ENCODE assay signal across 1 cellular context in genomic region chr2:38751043-38751846, GRCh38.
TF ChIP-seq lines count a peak whose summit lies in the region.

Gene SRSF7 (minus strand): TSS chr2:38751361. CDS start chr2:38751256, 105 bp downstream.

TF ChIP-seq in HepG2, 621 proteins besides CTCF, POLR2A, EP300 and RAD21 (continued from another document and continues in another):
- TF ChIP-seq ZBTB44 (CRISPR knock-in tag; IDR thresholded peaks at IDR 0.05) = peak; percentile 95
- TF ChIP-seq PTBP1 (IDR thresholded peaks at IDR 0.05; ENCODE audit: low read depth, low read length, poor library complexity, severe bottlenecking) = peak; percentile 47
- peak; percentile 74 for TF ChIP-seq HNRNPLL (IDR thresholded peaks at IDR 0.05; ENCODE audit: low read depth, low read length, poor library complexity, severe bottlenecking)
- TF ChIP-seq NRL (CRISPR knock-in tag; IDR thresholded peaks at IDR 0.05; ENCODE audit: borderline replicate concordance) = peak; percentile 89
- peak; percentile 87; the same call in 1 of the 2 replicates for TF ChIP-seq ZNF580 (CRISPR knock-in tag; IDR thresholded peaks at IDR 0.05; ENCODE audit: borderline replicate concordance, low read depth)
- peak; percentile 85 for TF ChIP-seq ZNF543 (CRISPR knock-in tag; IDR thresholded peaks at IDR 0.05)
- peak; percentile 64 for TF ChIP-seq TBL1XR1 (IDR thresholded peaks at IDR 0.05; ENCODE audit: borderline replicate concordance, low read length, partially characterized antibody)
- peak; percentile 97 for TF ChIP-seq CENPT (CRISPR knock-in tag; IDR thresholded peaks at IDR 0.05; ENCODE audit: low read depth)
- peak; percentile 99 for TF ChIP-seq ZNF781 (CRISPR knock-in tag; IDR thresholded peaks at IDR 0.05; ENCODE audit: borderline replicate concordance, not compliant biosample characterization)
- no peak for TF ChIP-seq ZBTB40 (IDR thresholded peaks at IDR 0.05)
- no peak; the same call in 1 of the 2 replicates for TF ChIP-seq ZBTB40 (CRISPR knock-in tag; IDR thresholded peaks at IDR 0.05)
- peak; percentile 94; the same call in 1 of the 2 replicates for TF ChIP-seq ZNF749 (CRISPR knock-in tag; IDR thresholded peaks at IDR 0.05; ENCODE audit: borderline replicate concordance)
- 0 out of 2 replicates have a peak, but pooled peaks have one; percentile 21 for TF ChIP-seq ZSCAN20 (CRISPR knock-in tag; IDR thresholded peaks at IDR 0.05; ENCODE audit: borderline replicate concordance)
- TF ChIP-seq FIP1L1 (IDR thresholded peaks at IDR 0.05; ENCODE audit: borderline replicate concordance, insufficient read depth, low read depth, low read length) = peak; percentile 30; the same call in 1 of the 2 replicates
- TF ChIP-seq ZFP41 (CRISPR knock-in tag; IDR thresholded peaks at IDR 0.05; ENCODE audit: borderline replicate concordance) = 0 out of 2 replicates have a peak, but pooled peaks have one; percentile 31
- peak; percentile 86 for TF ChIP-seq ZNF414 (CRISPR knock-in tag; IDR thresholded peaks at IDR 0.05)
- peak; percentile 92 for TF ChIP-seq ZNF547 (CRISPR knock-in tag; IDR thresholded peaks at IDR 0.05)
- no peak for TF ChIP-seq ZNF782 (CRISPR knock-in tag; IDR thresholded peaks at IDR 0.05; ENCODE audit: borderline replicate concordance)
- no peak for TF ChIP-seq ZNF569 (CRISPR knock-in tag; IDR thresholded peaks at IDR 0.05; ENCODE audit: borderline replicate concordance)
- 0 out of 2 replicates have a peak, but pooled peaks have one; percentile 32 for TF ChIP-seq ZNF121 (CRISPR knock-in tag; IDR thresholded peaks at IDR 0.05)
- TF ChIP-seq ZNF225 (CRISPR knock-in tag; IDR thresholded peaks at IDR 0.05) = no peak; the same call in 1 of the 2 replicates
- TF ChIP-seq SSRP1 (CRISPR knock-in tag; IDR thresholded peaks at IDR 0.05) = peak; percentile 97; the same call in 1 of the 2 replicates
- TF ChIP-seq GATAD2A (CRISPR knock-in tag; IDR thresholded peaks at IDR 0.05) = peak; percentile 79
- TF ChIP-seq ZNF570 (CRISPR knock-in tag; IDR thresholded peaks at IDR 0.05; ENCODE audit: borderline replicate concordance) = no peak
- TF ChIP-seq KDM2A (CRISPR knock-in tag; IDR thresholded peaks at IDR 0.05; ENCODE audit: borderline replicate concordance, low read depth) = peak; percentile 98
- no peak for TF ChIP-seq STAT6 (CRISPR knock-in tag; IDR thresholded peaks at IDR 0.05; ENCODE audit: borderline replicate concordance)
- TF ChIP-seq NCOR1 (IDR thresholded peaks at IDR 0.05; ENCODE audit: borderline replicate concordance, low read length) = no peak; the same call in 1 of the 2 replicates
- TF ChIP-seq SYNCRIP (IDR thresholded peaks at IDR 0.05; ENCODE audit: insufficient read depth, low read depth, low read length) = no peak
- peak; percentile 92; the same call in 1 of the 2 replicates for TF ChIP-seq ZNF501 (CRISPR knock-in tag; IDR thresholded peaks at IDR 0.05)
- peak; percentile 65; the same call in 1 of the 2 replicates for TF ChIP-seq HMG20B (CRISPR knock-in tag; conservative IDR thresholded peaks at IDR 0.05)
- no peak for TF ChIP-seq ZNF318 (CRISPR knock-in tag; IDR thresholded peaks at IDR 0.05)
- no peak for TF ChIP-seq ZNF652 (CRISPR knock-in tag; IDR thresholded peaks at IDR 0.05; ENCODE audit: borderline replicate concordance, low read depth)
- TF ChIP-seq FOXJ3 (CRISPR knock-in tag; IDR thresholded peaks at IDR 0.05; ENCODE audit: borderline replicate concordance) = 0 out of 2 replicates have a peak, but pooled peaks have one; percentile 16
- no peak for TF ChIP-seq MAFK (conservative IDR thresholded peaks at IDR 0.05 in 1 of 2, IDR thresholded peaks at IDR 0.05 in 1 of 2; ENCODE audit: low read length in 2 of 2)
- peak; percentile 81 for TF ChIP-seq KDM3A (CRISPR knock-in tag; IDR thresholded peaks at IDR 0.05; ENCODE audit: low read depth)
